ENCODE assay signal across 10 cellular contexts in the genomic region with DNA sequence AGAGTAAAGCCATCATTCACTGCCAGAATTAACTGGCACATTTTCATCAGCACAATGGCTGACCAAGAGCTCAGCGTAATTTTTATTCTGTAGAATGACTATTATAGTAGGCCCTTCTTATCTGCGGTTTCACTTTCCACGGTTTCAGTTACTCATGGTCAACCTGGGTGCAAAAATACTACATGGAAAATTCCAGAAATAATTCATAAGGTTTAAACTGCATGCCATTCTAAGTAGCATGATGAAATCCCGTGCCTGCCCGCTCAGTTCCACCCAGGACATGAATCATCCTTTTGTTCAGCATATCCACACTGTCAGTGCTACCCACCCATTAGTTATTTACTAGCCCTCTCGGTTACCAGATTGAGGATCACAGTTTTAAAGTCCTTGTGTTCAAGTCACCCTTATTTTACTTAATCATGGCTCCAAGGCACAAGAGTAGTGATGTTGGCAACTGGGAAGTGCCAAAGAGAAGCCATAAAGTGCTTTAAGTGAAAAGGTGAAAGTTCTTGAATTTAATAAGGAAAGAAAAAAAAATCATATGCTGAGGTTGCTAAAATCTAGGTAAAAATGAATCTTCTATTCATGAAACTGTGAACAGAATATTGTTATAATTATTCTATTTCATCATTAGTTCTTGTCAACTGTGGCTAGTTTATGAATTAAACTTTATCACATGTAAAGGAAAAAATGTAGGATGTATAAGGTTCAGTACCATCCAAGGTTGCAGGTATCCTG.
DNase-seq lines count a peak whose midpoint lies in the region; ATAC-seq, FAIRE-seq and TF ChIP-seq lines count a peak whose summit lies in the region.
"Had no signal": no experiment of that assay in that cellular context is flagged by ENCODE, and none has a peak within 500 bp of the region (broad histone marks: within the 10 kb centered on the region; RNA-seq: fewer than 3 reads in every experiment).

No MANE protein-coding gene starts in this region.

- H3K4me1 ChIP-seq in PC-3 (ENCODE audit: insufficient read depth, low read length) = peaks cover 25% of the 10 kb centered on the region
- peaks cover 32% of the 10 kb centered on the region for H3K4me1 ChIP-seq in endothelial cell of umbilical vein (ENCODE audit: control insufficient read depth, extremely low read depth, insufficient read depth, low read length)
- H3K4me1 ChIP-seq: testis had no signal

- no peaks in the 10 kb centered on the region for H3K36me3 ChIP-seq in PC-3 (ENCODE audit: low read depth, low read length)
- peaks cover 0 to 5% of the 10 kb centered on the region in 2 experiments for H3K36me3 ChIP-seq in endothelial cell of umbilical vein (ENCODE audit: control insufficient read depth in 2 of 2, extremely low read depth in 1 of 2, insufficient read depth in 2 of 2, low read length in 2 of 2)

- peak overlapping the region; percentile 62 for H3K4me2 ChIP-seq in PC-3 (ENCODE audit: low read length)
- H3K4me2 ChIP-seq in endothelial cell of umbilical vein (ENCODE audit: insufficient read depth, low read length) = no peak overlapping the region

- no peaks in the 10 kb centered on the region for H4K20me1 ChIP-seq in PC-3 (ENCODE audit: low read length)
- peaks cover 6% of the 10 kb centered on the region for H4K20me1 ChIP-seq in endothelial cell of umbilical vein (replicated peaks; ENCODE audit: control insufficient read depth, extremely low read depth, insufficient read depth, low read length)

- peak overlapping the region; percentile 88 for H3K27ac ChIP-seq in PC-3 (ENCODE audit: low read length)
- H3K27ac ChIP-seq in endothelial cell of umbilical vein (ENCODE audit: insufficient read depth, low read depth, low read length) = peak overlapping the region; percentile 38
- H3K27ac ChIP-seq: testis had no signal

- ATAC-seq in PC-3 (peak; percentile 98), omental fat pad (ENCODE audit: low FRiP score) (peak; percentile 93), GM21737 (IDR thresholded peaks at IDR 0.05; ENCODE audit: unreplicated experiment) (no peak), HG03135 (IDR thresholded peaks at IDR 0.05; ENCODE audit: unreplicated experiment) (no peak)

- H3K4me3 ChIP-seq in PC-3 (ENCODE audit: low read length) (peak overlapping the region; percentile 9; the same call in 1 of the 2 replicates), endothelial cell of umbilical vein (replicated peaks in 1 of 3; ENCODE audit: insufficient read depth in 1 of 3, low read depth in 1 of 3, low read length in 3 of 3) (no peak overlapping the region)
- H3K4me3 ChIP-seq: testis had no signal

- H2AFZ ChIP-seq in PC-3 (ENCODE audit: low read length) (peak overlapping the region; percentile 49), endothelial cell of umbilical vein (ENCODE audit: low read depth, low read length) (no peak overlapping the region)

- H3K9ac ChIP-seq in PC-3 (ENCODE audit: low read length) = peak overlapping the region; percentile 36
- H3K9ac ChIP-seq in endothelial cell of umbilical vein (replicated peaks; ENCODE audit: extremely low read depth, insufficient read depth, low read length) = no peak overlapping the region

- H3K9me1 ChIP-seq in endothelial cell of umbilical vein (replicated peaks; ENCODE audit: control insufficient read depth, extremely low read depth, insufficient read depth, low read length) = no peaks in the 10 kb centered on the region

- CTCF ChIA-PET in PC-3 (lab: Charles Lee) (no interaction called here), endothelial cell of umbilical vein (lab: Charles Lee) (interaction anchor here (0.6 to 1.6 kb wide), 3 partner anchors 8 to 131 kb away, joined by 4 read pairs; no protein-coding TSS in a partner anchor)

- H3K79me2 ChIP-seq in PC-3 (ENCODE audit: low read length) (0 out of 2 replicates have a peak, but pooled peaks cover 9% of the 10 kb centered on the region), endothelial cell of umbilical vein (ENCODE audit: control insufficient read depth, insufficient read depth, low read length) (peaks cover 41% of the 10 kb centered on the region)

- dilution Hi-C loops in endothelial cell of umbilical vein (cut with MboI; ENCODE audit: extremely low pct_ligation_motif_present, low sequenced_read_pairs) = no loop called here

- POLR2A ChIA-PET in PC-3 (lab: Charles Lee; ENCODE audit: unreplicated experiment) = interaction anchor here (0.7 kb wide), 1 partner anchor 100 kb away, joined by 4 read pairs; no protein-coding TSS in a partner anchor
- POLR2A ChIA-PET in endothelial cell of umbilical vein (lab: Charles Lee) = no interaction called here

- intact Hi-C loops in PC-3 (cut with micrococcal nuclease) = loop anchor here (1.0 kb wide), 2 partner anchors 34 to 70 kb away; no protein-coding TSS in a partner anchor
- intact Hi-C loops in endothelial cell of umbilical vein (cut with micrococcal nuclease) = no loop called here

- BruUV-seq in PC-3 (replicated peaks; lab: Mats Ljungman, UMichigan) (TSS peak; percentile 99), endothelial cell of umbilical vein (replicated peaks; lab: Mats Ljungman, UMichigan) (no TSS peak)

- no peak for FAIRE-seq in endothelial cell of umbilical vein (lab: Jason Lieb, UNC)
- FAIRE-seq in frontal cortex (lab: Jason Lieb, UNC) = no peak

- no peaks in the 10 kb centered on the region for H3K27me3 ChIP-seq in PC-3 (ENCODE audit: low read length)
- H3K27me3 ChIP-seq in endothelial cell of umbilical vein (ENCODE audit: control insufficient read depth in 2 of 2, insufficient read depth in 2 of 2, low read length in 2 of 2) = no peaks in the 10 kb centered on the region
- H3K27me3 ChIP-seq: testis had no signal

- TF ChIP-seq CTCF in PC-3 (conservative IDR thresholded peaks at IDR 0.05; ENCODE audit: low read depth, low read length) = no peak
- no peak for TF ChIP-seq CTCF in endothelial cell of umbilical vein (IDR thresholded peaks at IDR 0.05; ENCODE audit: extremely low read depth in 1 of 2, insufficient read depth in 1 of 2, low read depth in 1 of 2, low read length in 2 of 2)
- no peak for TF ChIP-seq CTCF in omental fat pad (IDR thresholded peaks at IDR 0.05)

- no peaks in the 10 kb centered on the region for H3F3A ChIP-seq in PC-3 (ENCODE audit: low read length, unreplicated experiment)

- no peaks in the 10 kb centered on the region for H3K9me3 ChIP-seq in PC-3 (ENCODE audit: low read length)
- no peaks in the 10 kb centered on the region for H3K9me3 ChIP-seq in endothelial cell of umbilical vein (replicated peaks; ENCODE audit: control insufficient read depth, insufficient read depth, low read length)
- H3K9me3 ChIP-seq: testis had no signal

- no peak for TF ChIP-seq POLR2A in endothelial cell of umbilical vein (IDR thresholded peaks at IDR 0.05; ENCODE audit: low read depth, low read length)

- peak; percentile 94 for DNase-seq in Daoy (ENCODE audit: low read depth)
- DNase-seq in PC-3 = peak; percentile 85
- peak; percentile 32 for DNase-seq in endothelial cell of umbilical vein (ENCODE audit: low read depth, low spot score)
- no peak for DNase-seq in omental fat pad (ENCODE audit: low spot score)
- DNase-seq in NCI-H2081 treated with DMSO at 0.1 percent for 48 hours (lab: John Stamatoyannopoulos, UW) = no peak
- DNase-seq in frontal cortex (ENCODE audit: low spot score in 2 of 2) = no peak
- DNase-seq: DMS153, testis had no signal

- H3K9me2 ChIP-seq in PC-3 (replicated peaks; ENCODE audit: low read length) = no peaks in the 10 kb centered on the region

TF ChIP-seq in endothelial cell of umbilical vein, 7 proteins besides CTCF, POLR2A, EP300 and RAD21:
- TF ChIP-seq POLR2AphosphoS5 (IDR thresholded peaks at IDR 0.05; ENCODE audit: insufficient read depth, low read depth, low read length) (no peak), FOS (IDR thresholded peaks at IDR 0.05; ENCODE audit: borderline replicate concordance, insufficient read depth, low read length) (peak; percentile 26), JUN (IDR thresholded peaks at IDR 0.05; ENCODE audit: borderline replicate concordance, insufficient read depth, insufficient read length, low read depth) (no peak), EZH2 (IDR thresholded peaks at IDR 0.05; ENCODE audit: borderline replicate concordance, low read depth, low read length, severe bottlenecking) (no peak)

Comparison
In these comparisons a context has a peak if more than half of its experiments do, and no peak if none do; other contexts are left out.
1. DNase-seq: peak in Daoy (single experiment), PC-3 (single experiment) and endothelial cell of umbilical vein (single experiment); none in omental fat pad (single experiment), NCI-H2081 treated with DMSO at 0.1 percent for 48 hours (single experiment) and frontal cortex (0 of 2).
2. ATAC-seq: peak in PC-3 (single experiment) and omental fat pad (single experiment); none in GM21737 (single experiment) and HG03135 (single experiment).